ENCODE assay signal across 28 cellular contexts in the genomic region with DNA sequence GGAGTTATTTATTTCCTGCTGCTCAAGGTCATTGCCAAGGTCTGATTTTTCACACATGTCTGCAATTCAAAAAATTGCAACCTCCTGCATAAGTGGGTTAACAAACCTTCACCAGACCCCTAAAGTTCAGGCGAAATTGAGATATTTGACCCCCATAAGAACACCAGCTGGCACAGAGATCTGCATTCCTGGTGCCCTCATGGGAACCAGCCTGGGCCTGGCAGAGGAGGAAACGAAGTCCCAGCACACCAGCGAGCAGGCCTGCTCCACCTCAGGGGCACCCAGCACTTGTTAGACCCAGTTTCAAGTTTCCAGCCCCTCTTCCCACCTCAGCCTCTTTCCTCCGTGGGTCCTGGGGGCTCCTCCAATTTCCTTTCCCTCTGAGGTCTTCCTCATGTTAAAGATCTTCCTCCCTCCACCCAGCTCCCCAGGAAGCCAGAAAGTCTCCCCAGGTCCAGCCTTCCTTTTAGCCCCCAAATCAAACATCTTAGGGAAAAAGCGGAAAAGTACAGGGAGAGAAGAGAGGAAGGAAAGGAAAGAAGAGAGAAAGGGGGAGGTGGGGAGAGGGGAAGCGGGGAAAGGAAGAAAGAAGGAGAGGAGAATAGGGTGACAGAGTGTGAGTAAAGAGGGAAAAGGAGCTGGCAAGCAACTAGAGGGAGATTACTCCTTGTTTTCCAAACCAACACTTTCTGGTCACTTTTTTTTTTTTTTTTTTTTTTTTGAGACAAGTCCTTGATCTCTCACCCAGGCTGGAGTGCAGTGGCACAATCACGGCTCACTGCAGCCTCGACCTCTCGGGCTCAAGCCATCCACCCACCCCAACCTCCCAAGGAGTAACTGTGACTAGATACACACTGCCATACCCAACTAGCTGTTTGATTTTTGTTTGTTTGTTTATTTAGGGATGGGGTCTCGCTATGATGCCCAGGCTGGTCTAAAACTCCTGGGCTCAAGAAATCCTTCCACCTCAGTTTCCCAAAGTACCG. TPM values are rescaled to one million over a fixed set of nuclear protein-coding genes. Genes with fewer than 3 reads are reported as not detected.
"Had no signal": no experiment of that assay in that cellular context is flagged by ENCODE, and none has a peak within 500 bp of the region (broad histone marks: within the 10 kb centered on the region; RNA-seq: fewer than 3 reads in every experiment).

No MANE protein-coding gene starts in this region.

- H3K4me2 ChIP-seq: KMS-11 had no signal

- H3K4me3 ChIP-seq: breast epithelium, SJSA1 had no signal

- ATAC-seq: activated CD8-positive, alpha-beta T cell treated with anti-CD3 and anti-CD28 coated beads, Interleukin-2, amount 10 ng/mL, durations not matched to agents 7 days and 5 days; Panc1; Right ventricle myocardium inferior; SK-N-SH treated with all-trans-retinoic acid at 6 μM for 48 hours; WTC11 had no signal

- H3K9ac ChIP-seq: KMS-11 had no signal

- DNase-seq: activated CD4-positive, alpha-beta T cell treated with anti-CD3 and anti-CD28 coated beads for 48 hours; activated CD4-positive, alpha-beta T cell treated with anti-CD3 and anti-CD28 coated beads, Interleukin-2, amount 50 U/mL, for 4 hours; activated CD4-positive, CD25-positive, alpha-beta regulatory T cell treated with anti-CD3 and anti-CD28 coated beads, Interleukin-2, amount 50 U/mL, for 72 hours; activated CD8-positive, alpha-beta T cell treated with anti-CD3 and anti-CD28 coated beads, Interleukin-2, amount 10 ng/mL, durations not matched to agents 7 days and 5 days; activated effector memory CD4-positive, alpha-beta T cell treated with Interleukin-2 at 50 U/mL for 16 hours; activated naive CD4-positive, alpha-beta T cell; activated T-cell treated with anti-CD3 and anti-CD28 coated beads, Interleukin-2, amount 50 U/mL, for 24 hours; aorta; caudate nucleus; MV-4-11; NCI-H1105; NCI-H1436; NCI-H1694 treated with DMSO at 0.1 percent for 48 hours; NCI-H2029 treated with DMSO at 0.1 percent for 48 hours; NCI-H345; NCI-H510A; NCI-H526 treated with DMSO at 0.1 percent for 48 hours; NCI-H82 had no signal

- H3K27ac ChIP-seq: breast epithelium, KMS-11, SJSA1 had no signal

- H3K9me3 ChIP-seq: breast epithelium, SJSA1 had no signal

- H3K4me1 ChIP-seq: breast epithelium had no signal

- H3K36me3 ChIP-seq: breast epithelium, SJSA1 had no signal

RNA-seq across cellular contexts. Expression of a gene that starts 3.9 kb away (rescaled TPM):
- total RNA-seq: activated T-helper 1 cell treated with anti-CD3 and anti-CD28 coated beads, Interleukin-12 subunit alpha, Interleukin-12 subunit beta, Interleukin-2, Interleukin-4 antibody, amounts not matched to agents 30 ng/mL and 10 ng/mL and 1 ng/mL, durations not matched to agents 14 hours and 24 hours and 36 hours; MCF 10A; OCI-LY7; SJSA1 had no signal

RNA-seq across cellular contexts. Expression of a gene that starts 37.5 kb away (rescaled TPM):
- total RNA-seq: activated T-helper 1 cell treated with anti-CD3 and anti-CD28 coated beads, Interleukin-12 subunit alpha, Interleukin-12 subunit beta, Interleukin-2, Interleukin-4 antibody, amounts not matched to agents 30 ng/mL and 10 ng/mL and 1 ng/mL, durations not matched to agents 14 hours and 24 hours and 36 hours; aorta; breast epithelium; MCF 10A; OCI-LY7; Right ventricle myocardium inferior; SJSA1; WTC11 had no signal
- polyA plus RNA-seq: aorta had no signal
